In the genomic region with DNA sequence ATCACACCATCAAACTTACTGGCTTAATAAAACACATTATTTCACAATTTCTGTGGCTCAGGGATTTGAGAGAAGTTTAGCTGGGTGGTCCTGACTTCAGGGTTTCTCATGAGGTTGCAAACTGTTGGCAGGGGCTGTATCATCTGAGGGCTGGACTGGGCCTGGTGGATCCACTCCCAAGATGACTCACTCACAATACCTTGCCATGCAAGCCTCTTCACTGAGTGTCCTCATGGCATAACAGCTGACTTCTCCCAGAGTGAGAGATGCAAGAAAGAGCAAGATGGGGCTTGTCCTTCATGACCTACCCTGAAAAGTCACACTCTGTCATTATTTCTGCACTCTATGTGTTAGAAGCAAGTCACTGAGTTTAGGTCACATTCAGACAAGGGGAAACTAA, we compare ENCODE assay signal across 16 cellular contexts.
"Had no signal": no experiment of that assay in that cellular context is flagged by ENCODE, and none has a peak within 500 bp of the region (broad histone marks: within the 10 kb centered on the region; RNA-seq: fewer than 3 reads in every experiment).

No MANE protein-coding gene starts in this region.

- H3K9me3 Mint-ChIP-seq: type B pancreatic cell had no signal

- H3K4me3 ChIP-seq: colonic mucosa, psoas muscle, suprapubic skin had no signal

- H3K27me3 Mint-ChIP-seq: activated CD8-positive, alpha-beta T cell treated with anti-CD3 and anti-CD28 coated beads for 36 hours; T-cell; type B pancreatic cell had no signal

- H3K27me3 ChIP-seq: colonic mucosa, suprapubic skin had no signal

- H3K4me1 Mint-ChIP-seq: naive thymus-derived CD4-positive, alpha-beta T cell; T-cell had no signal

- H3K4me1 ChIP-seq: colonic mucosa, psoas muscle, suprapubic skin had no signal

- DNase-seq: activated CD4-positive, alpha-beta T cell treated with anti-CD3 and anti-CD28 coated beads for 4 hours; activated CD8-positive, alpha-beta memory T cell treated with anti-CD3 and anti-CD28 coated beads, Interleukin-2, amount 50 U/mL, for 48 hours; activated CD8-positive, alpha-beta T cell treated with anti-CD3 and anti-CD28 coated beads for 36 hours; aorta; colonic mucosa; effector CD4-positive, alpha-beta T cell; hypothalamus; naive thymus-derived CD4-positive, alpha-beta T cell; occipital lobe; psoas muscle; stimulated activated CD4-positive, alpha-beta T cell treated with anti-CD3 and anti-CD28 coated beads, Interleukin-12 subunit alpha, Interleukin-12 subunit beta, amount 100 ng/mL, for 4 hours; stimulated activated naive CD4-positive, alpha-beta T cell treated with Interleukin-2 at 50 U/mL for 16 hours; T-cell; WERI-Rb-1 had no signal

- H3K9me3 ChIP-seq: colonic mucosa, psoas muscle, suprapubic skin had no signal

- H3K27ac Mint-ChIP-seq: activated CD8-positive, alpha-beta T cell treated with anti-CD3 and anti-CD28 coated beads for 36 hours; naive thymus-derived CD4-positive, alpha-beta T cell; T-cell; type B pancreatic cell had no signal

- H3K27ac ChIP-seq: colonic mucosa, psoas muscle, suprapubic skin, WERI-Rb-1 had no signal

- H3K4me3 Mint-ChIP-seq: activated CD8-positive, alpha-beta T cell treated with anti-CD3 and anti-CD28 coated beads for 36 hours; naive thymus-derived CD4-positive, alpha-beta T cell; T-cell; type B pancreatic cell had no signal

- H3K36me3 ChIP-seq: colonic mucosa, suprapubic skin, WERI-Rb-1 had no signal

- H3K36me3 Mint-ChIP-seq: naive thymus-derived CD4-positive, alpha-beta T cell; T-cell; type B pancreatic cell had no signal
